Comparison of ENCODE assay signal across 2 cellular contexts in genomic region chr19:16851031-16851712, GRCh38.
A peak's percentile ranks its signal among the peaks of the same experiment; 100 is the strongest.
TF ChIP-seq lines count a peak whose summit lies in the region.

No MANE protein-coding gene starts in this region.

TF ChIP-seq in A549, 52 proteins besides CTCF, POLR2A, EP300 and RAD21 (continued from another document):
- no peak for TF ChIP-seq FOSL2 (IDR thresholded peaks at IDR 0.05)
- no peak for TF ChIP-seq FOSL2 (CRISPR knock-in tag; IDR thresholded peaks at IDR 0.05)
- no peak for TF ChIP-seq NFE2L2 (conservative IDR thresholded peaks at IDR 0.05; ENCODE audit: low read length)
- TF ChIP-seq, protein P1, sequence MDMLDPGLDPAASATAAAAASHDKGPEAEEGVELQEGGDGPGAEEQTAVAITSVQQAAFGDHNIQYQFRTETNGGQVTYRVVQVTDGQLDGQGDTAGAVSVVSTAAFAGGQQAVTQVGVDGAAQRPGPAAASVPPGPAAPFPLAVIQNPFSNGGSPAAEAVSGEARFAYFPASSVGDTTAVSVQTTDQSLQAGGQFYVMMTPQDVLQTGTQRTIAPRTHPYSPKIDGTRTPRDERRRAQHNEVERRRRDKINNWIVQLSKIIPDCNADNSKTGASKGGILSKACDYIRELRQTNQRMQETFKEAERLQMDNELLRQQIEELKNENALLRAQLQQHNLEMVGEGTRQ (IDR thresholded peaks at IDR 0.05), result no peak
- no peak for TF ChIP-seq PHF8 (IDR thresholded peaks at IDR 0.05; ENCODE audit: borderline replicate concordance, low read depth)
- no peak for TF ChIP-seq REST (IDR thresholded peaks at IDR 0.05)
- TF ChIP-seq HDAC2 (IDR thresholded peaks at IDR 0.05), result no peak
- TF ChIP-seq, protein P2, sequence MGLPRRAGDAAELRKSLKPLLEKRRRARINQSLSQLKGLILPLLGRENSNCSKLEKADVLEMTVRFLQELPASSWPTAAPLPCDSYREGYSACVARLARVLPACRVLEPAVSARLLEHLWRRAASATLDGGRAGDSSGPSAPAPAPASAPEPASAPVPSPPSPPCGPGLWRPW (IDR thresholded peaks at IDR 0.05), result no peak
- TF ChIP-seq EHF (CRISPR knock-in tag; IDR thresholded peaks at IDR 0.05), result no peak
- no peak for TF ChIP-seq RFX5 (IDR thresholded peaks at IDR 0.05)
- no peak for TF ChIP-seq TFCP2L1 (CRISPR knock-in tag; IDR thresholded peaks at IDR 0.05)
- no peak for TF ChIP-seq CBX8 (IDR thresholded peaks at IDR 0.05)
- TF ChIP-seq, protein P3, sequence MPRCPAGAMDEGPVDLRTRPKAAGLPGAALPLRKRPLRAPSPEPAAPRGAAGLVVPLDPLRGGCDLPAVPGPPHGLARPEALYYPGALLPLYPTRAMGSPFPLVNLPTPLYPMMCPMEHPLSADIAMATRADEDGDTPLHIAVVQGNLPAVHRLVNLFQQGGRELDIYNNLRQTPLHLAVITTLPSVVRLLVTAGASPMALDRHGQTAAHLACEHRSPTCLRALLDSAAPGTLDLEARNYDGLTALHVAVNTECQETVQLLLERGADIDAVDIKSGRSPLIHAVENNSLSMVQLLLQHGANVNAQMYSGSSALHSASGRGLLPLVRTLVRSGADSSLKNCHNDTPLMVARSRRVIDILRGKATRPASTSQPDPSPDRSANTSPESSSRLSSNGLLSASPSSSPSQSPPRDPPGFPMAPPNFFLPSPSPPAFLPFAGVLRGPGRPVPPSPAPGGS (IDR thresholded peaks at IDR 0.05), result no peak
- TF ChIP-seq RNF2 (IDR thresholded peaks at IDR 0.05; ENCODE audit: borderline replicate concordance, low read depth), result no peak
- no peak for TF ChIP-seq SREBF2 (IDR thresholded peaks at IDR 0.05)
- no peak for TF ChIP-seq CBX2 (IDR thresholded peaks at IDR 0.05; ENCODE audit: borderline replicate concordance, low read depth)

TF ChIP-seq in SK-N-SH, 30 proteins besides CTCF, POLR2A, EP300 and RAD21 (continued from another document):
- TF ChIP-seq, protein P1 (IDR thresholded peaks at IDR 0.05; ENCODE audit: borderline replicate concordance, low read depth, low read length), result no peak
- TF ChIP-seq, protein P4, sequence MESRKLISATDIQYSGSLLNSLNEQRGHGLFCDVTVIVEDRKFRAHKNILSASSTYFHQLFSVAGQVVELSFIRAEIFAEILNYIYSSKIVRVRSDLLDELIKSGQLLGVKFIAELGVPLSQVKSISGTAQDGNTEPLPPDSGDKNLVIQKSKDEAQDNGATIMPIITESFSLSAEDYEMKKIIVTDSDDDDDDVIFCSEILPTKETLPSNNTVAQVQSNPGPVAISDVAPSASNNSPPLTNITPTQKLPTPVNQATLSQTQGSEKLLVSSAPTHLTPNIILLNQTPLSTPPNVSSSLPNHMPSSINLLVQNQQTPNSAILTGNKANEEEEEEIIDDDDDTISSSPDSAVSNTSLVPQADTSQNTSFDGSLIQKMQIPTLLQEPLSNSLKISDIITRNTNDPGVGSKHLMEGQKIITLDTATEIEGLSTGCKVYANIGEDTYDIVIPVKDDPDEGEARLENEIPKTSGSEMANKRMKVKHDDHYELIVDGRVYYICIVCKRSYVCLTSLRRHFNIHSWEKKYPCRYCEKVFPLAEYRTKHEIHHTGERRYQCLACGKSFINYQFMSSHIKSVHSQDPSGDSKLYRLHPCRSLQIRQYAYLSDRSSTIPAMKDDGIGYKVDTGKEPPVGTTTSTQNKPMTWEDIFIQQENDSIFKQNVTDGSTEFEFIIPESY (IDR thresholded peaks at IDR 0.05; ENCODE audit: borderline replicate concordance, low read depth), result no peak
- no peak for TF ChIP-seq SIN3A (IDR thresholded peaks at IDR 0.05; ENCODE audit: borderline replicate concordance, low read depth, low read length)
- TF ChIP-seq SMC3 (IDR thresholded peaks at IDR 0.05; ENCODE audit: low read depth, low read length), result no peak
- no peak for TF ChIP-seq GABPA (IDR thresholded peaks at IDR 0.05; ENCODE audit: low read depth)
- no peak for TF ChIP-seq IRF3 (IDR thresholded peaks at IDR 0.05; ENCODE audit: low read depth, low read length)
- TF ChIP-seq TEAD4 (IDR thresholded peaks at IDR 0.05; ENCODE audit: borderline replicate concordance, insufficient read depth), result 0 out of 2 replicates have a peak, but pooled peaks have one; percentile 47
- TF ChIP-seq MAX (IDR thresholded peaks at IDR 0.05; ENCODE audit: low read depth), result no peak
- no peak for TF ChIP-seq FOXM1 (IDR thresholded peaks at IDR 0.05; ENCODE audit: low read depth)
- no peak; the same call in 1 of the 2 replicates for TF ChIP-seq TCF12 (IDR thresholded peaks at IDR 0.05)
- TF ChIP-seq POLR2AphosphoS5 (IDR thresholded peaks at IDR 0.05; ENCODE audit: low read depth, low read length), result no peak
- no peak for TF ChIP-seq RFX5 (IDR thresholded peaks at IDR 0.05; ENCODE audit: low read length)
- TF ChIP-seq JUND (IDR thresholded peaks at IDR 0.05), result peak; percentile 24; the same call in 1 of the 2 replicates
- peak; percentile 63; the same call in 1 of the 2 replicates for TF ChIP-seq FOSL2 (IDR thresholded peaks at IDR 0.05; ENCODE audit: borderline replicate concordance, low read depth)
- no peak for TF ChIP-seq YY1 (IDR thresholded peaks at IDR 0.05; ENCODE audit: low read depth)
- TF ChIP-seq RXRA (IDR thresholded peaks at IDR 0.05; ENCODE audit: borderline replicate concordance, low read depth), result no peak
- TF ChIP-seq NFIC (IDR thresholded peaks at IDR 0.05; ENCODE audit: borderline replicate concordance), result peak; percentile 77
- no peak for TF ChIP-seq EZH2phosphoT487 (IDR thresholded peaks at IDR 0.05; ENCODE audit: borderline replicate concordance, low read depth)
TF ChIP-seq in SK-N-SH: peak in this region for 4.
